ENCODE assay signal across 22 cellular contexts in genomic region chr1:19014765-19015164, GRCh38. TPM values are rescaled to one million over a fixed set of nuclear protein-coding genes. Genes with fewer than 3 reads are reported as not detected.
A peak's percentile ranks its signal among the peaks of the same experiment; 100 is the strongest.
DNase-seq lines count a peak whose midpoint lies in the region; ATAC-seq, FAIRE-seq and TF ChIP-seq lines count a peak whose summit lies in the region.
"Had no signal": no experiment of that assay in that cellular context is flagged by ENCODE, and none has a peak within 500 bp of the region (broad histone marks: within the 10 kb centered on the region; RNA-seq: fewer than 3 reads in every experiment).

No MANE protein-coding gene starts in this region.

- H3K36me3 ChIP-seq in GM23338 (ENCODE audit: insufficient read depth) (no peaks in the 10 kb centered on the region), esophagus squamous epithelium (no peaks in the 10 kb centered on the region), mesendoderm (ENCODE audit: control insufficient read depth, insufficient read depth, low read length) (no peaks in the 10 kb centered on the region), pancreas (no peaks in the 10 kb centered on the region)

- 0 out of 2 replicates have a peak overlapping the region, but pooled peaks have one; percentile 18 for H2AFZ ChIP-seq in GM23338
- H2AFZ ChIP-seq: PC-9 had no signal

- H3K79me1 ChIP-seq in mesendoderm (ENCODE audit: low read length) = no peaks in the 10 kb centered on the region

- peaks cover 25% of the 10 kb centered on the region for H3K4me1 Mint-ChIP-seq in T-helper 1 cell treated with Interleukin-12 subunit alpha and Interleukin-12 subunit beta and Interleukin-4 antibody, amounts not matched to agents 30 μg/mL and 1 μg/mL, for 36 hours (ENCODE audit: low read depth)
- peaks cover 27% of the 10 kb centered on the region for H3K4me1 Mint-ChIP-seq in GM23338

- no peaks in the 10 kb centered on the region for H3F3A ChIP-seq in GM23338 (replicated peaks; ENCODE audit: low read depth)

- 78 to 82% methylated on average over 7 of the region's 7 CpGs for WGBS in esophagus squamous epithelium, 2 donors
- WGBS in mesendoderm (ENCODE audit: extremely low coverage, insufficient coverage, low lambda C conversion rate) = no CpG with 5 or more reads among the region's 7 CpGs
- 77 to 89% methylated on average over 7 of the region's 7 CpGs for WGBS in pancreas, 2 donors

- peak overlapping the region; percentile 26 for H3K27ac Mint-ChIP-seq in T-helper 1 cell treated with Interleukin-12 subunit alpha and Interleukin-12 subunit beta and Interleukin-4 antibody, amounts not matched to agents 30 μg/mL and 1 μg/mL, for 36 hours
- no peak overlapping the region for H3K27ac Mint-ChIP-seq in GM23338
- H3K27ac Mint-ChIP-seq: B cell; CD4-positive, alpha-beta memory T cell; HFFc6 had no signal

- no peak overlapping the region for H3K4me2 ChIP-seq in GM23338
- H3K4me2 ChIP-seq in mesendoderm (ENCODE audit: low read length) = no peak overlapping the region
- H3K4me2 ChIP-seq: PC-9 had no signal

- no peak overlapping the region for H2BK120ac ChIP-seq in mesendoderm (ENCODE audit: low read depth, low read length)

- FAIRE-seq in pancreas (lab: Jason Lieb, UNC) = no peak
- FAIRE-seq: GM12892, GM18507, H54 had no signal

- no peak overlapping the region for H2AK5ac ChIP-seq in mesendoderm (ENCODE audit: low read length)

- no peak overlapping the region for H3K18ac ChIP-seq in mesendoderm (ENCODE audit: low read length)

- H3K9me3 ChIP-seq in esophagus squamous epithelium (no peaks in the 10 kb centered on the region), pancreas (no peaks in the 10 kb centered on the region)

- H3K4me1 ChIP-seq in GM23338 (ENCODE audit: insufficient read depth) (peaks cover 8% of the 10 kb centered on the region; the same call in 1 of the 2 replicates), esophagus squamous epithelium (peaks cover 20 to 65% (median 25%) of the 10 kb centered on the region in 3 donors), mesendoderm (ENCODE audit: control insufficient read depth, low read depth, low read length) (peaks cover 2% of the 10 kb centered on the region), pancreas (peaks cover 31 to 39% (median 35%) of the 10 kb centered on the region in 3 donors)

- no peak overlapping the region for H4K5ac ChIP-seq in mesendoderm (ENCODE audit: low read length)

- H4K20me1 ChIP-seq in GM23338 (replicated peaks; ENCODE audit: insufficient read depth) = no peaks in the 10 kb centered on the region

- no peak overlapping the region for H2BK15ac ChIP-seq in mesendoderm (replicated peaks; ENCODE audit: low read depth)

- H3K9ac ChIP-seq in mesendoderm (ENCODE audit: low read length) = no peak overlapping the region

- no peak for ATAC-seq in GM23338
- ATAC-seq in HG02759 (IDR thresholded peaks at IDR 0.05; ENCODE audit: unreplicated experiment) = no peak
- ATAC-seq in pancreas = no peak

- H3K27me3 Mint-ChIP-seq in T-helper 1 cell treated with Interleukin-12 subunit alpha and Interleukin-12 subunit beta and Interleukin-4 antibody, amounts not matched to agents 30 μg/mL and 1 μg/mL, for 36 hours (ENCODE audit: low read depth) = peaks cover 18% of the 10 kb centered on the region
- peaks cover 11% of the 10 kb centered on the region for H3K27me3 Mint-ChIP-seq in GM23338 (ENCODE audit: insufficient read depth, low read depth, poor library complexity)

- no peak overlapping the region for H3K56ac ChIP-seq in mesendoderm (ENCODE audit: low read length)

- DNase-seq in T-helper 1 cell (no peak), GM23338 (ENCODE audit: low spot score) (no peak), esophagus squamous epithelium (lab: John Stamatoyannopoulos, UW) (no peak), mesendoderm (no peak), pancreas (no peak)
- DNase-seq in stimulated activated CD8-positive, alpha-beta memory T cell treated with anti-CD3 and anti-CD28 coated beads, Interleukin-4, amount 100 ng/mL, for 48 hours = peak; percentile 10
- DNase-seq: Calu3; CD4-positive, alpha-beta memory T cell; HFFc6; KG1; NCI-H1436; NCI-H1930; NCI-H345; NCI-H524 treated with DMSO at 0.1 percent for 48 hours; PC-9 had no signal

- H3K9me2 ChIP-seq in GM23338 (ENCODE audit: insufficient read depth) = no peaks in the 10 kb centered on the region

- no peaks in the 10 kb centered on the region for H3K36me3 Mint-ChIP-seq in T-helper 1 cell treated with Interleukin-12 subunit alpha and Interleukin-12 subunit beta and Interleukin-4 antibody, amounts not matched to agents 30 μg/mL and 1 μg/mL, for 36 hours (ENCODE audit: low read depth)
- no peaks in the 10 kb centered on the region for H3K36me3 Mint-ChIP-seq in GM23338 (ENCODE audit: low read depth)
- H3K36me3 Mint-ChIP-seq: CD4-positive, alpha-beta memory T cell had no signal

- H3K4me3 Mint-ChIP-seq in T-helper 1 cell treated with Interleukin-12 subunit alpha and Interleukin-12 subunit beta and Interleukin-4 antibody, amounts not matched to agents 30 μg/mL and 1 μg/mL, for 36 hours = no peak overlapping the region
- no peak overlapping the region for H3K4me3 Mint-ChIP-seq in GM23338
- H3K4me3 Mint-ChIP-seq: B cell; CD4-positive, alpha-beta memory T cell; HFFc6 had no signal

- no peak for TF ChIP-seq POLR2A in esophagus squamous epithelium (IDR thresholded peaks at IDR 0.05)

- TF ChIP-seq CTCF in GM23338 (conservative IDR thresholded peaks at IDR 0.05; ENCODE audit: low read depth in 2 of 2) = no peak
- no peak for TF ChIP-seq CTCF in esophagus squamous epithelium (IDR thresholded peaks at IDR 0.05)
- no peak for TF ChIP-seq CTCF in pancreas (IDR thresholded peaks at IDR 0.05)

- H4K8ac ChIP-seq in mesendoderm (ENCODE audit: low read depth, low read length) = no peak overlapping the region

- H3K27ac ChIP-seq in GM23338 (ENCODE audit: low read depth) (no peak overlapping the region), esophagus squamous epithelium (peak overlapping the region; percentile 42 to 92 (median 56)), mesendoderm (ENCODE audit: low read depth, low read length) (no peak overlapping the region), pancreas (no peak overlapping the region)
- H3K27ac ChIP-seq: 22Rv1, PC-9 had no signal

- intact Hi-C loops in esophagus squamous epithelium (cut with DNase I) (no loop called here), pancreas (cut with DNase I) (no loop called here)

- H2BK5ac ChIP-seq in mesendoderm (ENCODE audit: low read length) = no peak overlapping the region

- no peak overlapping the region for H3K23ac ChIP-seq in mesendoderm (ENCODE audit: low read length)

- H3K9me3 Mint-ChIP-seq in T-helper 1 cell treated with Interleukin-12 subunit alpha and Interleukin-12 subunit beta and Interleukin-4 antibody, amounts not matched to agents 30 μg/mL and 1 μg/mL, for 36 hours = no peaks in the 10 kb centered on the region
- no peaks in the 10 kb centered on the region; the same call in 2 of the 3 replicates for H3K9me3 Mint-ChIP-seq in GM23338
- H3K9me3 Mint-ChIP-seq: HFFc6 had no signal

- H3K79me2 ChIP-seq in GM23338 (replicated peaks; ENCODE audit: insufficient read depth) (no peaks in the 10 kb centered on the region), mesendoderm (ENCODE audit: control insufficient read depth, insufficient read depth, low read length) (no peaks in the 10 kb centered on the region)

- no peak overlapping the region for H3K4me3 ChIP-seq in GM23338
- H3K4me3 ChIP-seq in esophagus squamous epithelium = no peak overlapping the region
- no peak overlapping the region for H3K4me3 ChIP-seq in mesendoderm (ENCODE audit: low read length)
- no peak overlapping the region for H3K4me3 ChIP-seq in pancreas
- H3K4me3 ChIP-seq: PC-9 had no signal

- no peak overlapping the region for H3K4ac ChIP-seq in mesendoderm (ENCODE audit: low read depth, low read length)

- no peaks in the 10 kb centered on the region for H3K27me3 ChIP-seq in GM23338 (ENCODE audit: insufficient read depth)
- no peaks in the 10 kb centered on the region for H3K27me3 ChIP-seq in esophagus squamous epithelium
- H3K27me3 ChIP-seq in mesendoderm (ENCODE audit: insufficient read depth, low read length, poor library complexity) = no peaks in the 10 kb centered on the region
- no peaks in the 10 kb centered on the region for H3K27me3 ChIP-seq in pancreas

TF ChIP-seq in GM23338, 12 proteins besides CTCF, POLR2A, EP300 and RAD21:
- TF ChIP-seq JUNB (IDR thresholded peaks at IDR 0.05; ENCODE audit: unreplicated experiment) (no peak), POLR2AphosphoS5 (IDR thresholded peaks at IDR 0.05; ENCODE audit: low read depth) (no peak), NANOG (IDR thresholded peaks at IDR 0.05; ENCODE audit: borderline replicate concordance) (no peak), ZNF114 (CRISPR knock-in tag; IDR thresholded peaks at IDR 0.05) (no peak), REST (IDR thresholded peaks at IDR 0.05; ENCODE audit: unreplicated experiment) (no peak), ZNF331 (CRISPR knock-in tag; IDR thresholded peaks at IDR 0.05; ENCODE audit: low read depth) (no peak)

RNA-seq across cellular contexts. Expression of gene IFFO2, which starts 58.3 kb away (rescaled TPM):
- 7.5 and 13.2 TPM in 2 replicates for total RNA-seq in GM23338 (2014; rRNA removed; shearing (Covaris generic))
- polyA plus RNA-seq in GM23338 (2016; fragmentation: Nextera tagmentation; extraction: Ambion mirVana) = 0.71 and 1.5 TPM in 2 replicates
- 10 to 100 TPM; 25.8 to 88.8 (median 52.7) TPM for total RNA-seq in esophagus squamous epithelium
- polyA plus RNA-seq in mesendoderm (2013, experiment 1 of 2) = 10.7 TPM
- polyA plus RNA-seq in mesendoderm (2013, experiment 2 of 2) = 11.3 TPM
- total RNA-seq in pancreas = 10 to 100 TPM; 23.0 to 38.4 (median 26.4) TPM
- 10 to 100 TPM; 13.9 to 14.0 TPM for polyA plus RNA-seq in pancreas

Comparison
In these comparisons a context has a peak if more than half of its experiments do, and no peak if none do; other contexts are left out.
1. H3K27ac ChIP-seq: peak in esophagus squamous epithelium (4 of 4); none in GM23338 (single experiment), mesendoderm (single experiment) and pancreas (0 of 4).